ENCODE assay signal across 2 cellular contexts in genomic region chr4:40720931-40721330, GRCh38.
A peak's percentile ranks its signal among the peaks of the same experiment; 100 is the strongest.
TF ChIP-seq lines count a peak whose summit lies in the region.

No MANE protein-coding gene starts in this region.

TF ChIP-seq in GM12878, 131 proteins besides CTCF, POLR2A, EP300 and RAD21 (continued from another document):
- TF ChIP-seq ESRRA (IDR thresholded peaks at IDR 0.05; ENCODE audit: low read length), result no peak
- 0 out of 4 replicates have a peak, but pooled peaks of 1 of the 2 experiments have one; percentile 8 for TF ChIP-seq IKZF2 (IDR thresholded peaks at IDR 0.05)
TF ChIP-seq in GM12878: peak in this region for 2.

TF ChIP-seq in SK-N-SH treated with all-trans-retinoic acid at 6 μM for 48 hours, 23 proteins besides CTCF, POLR2A, EP300 and RAD21 (continued from another document):
- TF ChIP-seq ZNF70 (CRISPR knock-in tag; IDR thresholded peaks at IDR 0.05) (no peak), ARNTL (CRISPR knock-in tag; IDR thresholded peaks at IDR 0.05; ENCODE audit: borderline replicate concordance, low read depth) (no peak)
